ENCODE assay signal across 14 cellular contexts in genomic region chr1:201767339-201767738, GRCh38.
A peak's percentile ranks its signal among the peaks of the same experiment; 100 is the strongest.
DNase-seq lines count a peak whose midpoint lies in the region; ATAC-seq and TF ChIP-seq lines count a peak whose summit lies in the region.
"Had no signal": no experiment of that assay in that cellular context is flagged by ENCODE, and none has a peak within 500 bp of the region (broad histone marks: within the 10 kb centered on the region; RNA-seq: fewer than 3 reads in every experiment).

No MANE protein-coding gene starts in this region.

- H3K9me3 ChIP-seq in heart left ventricle (peaks cover 0 to 19% (median 6%) of the 10 kb centered on the region in 12 donors), right cardiac atrium (ENCODE audit: control insufficient read depth, low read length) (peaks cover 2% of the 10 kb centered on the region), GM23248 (ENCODE audit: low read depth) (no peaks in the 10 kb centered on the region)

- peaks cover 88% of the 10 kb centered on the region for H3K79me2 ChIP-seq in GM23248 (ENCODE audit: insufficient read depth)

- no peaks in the 10 kb centered on the region for H3K27me3 Mint-ChIP-seq in WTC11 (ENCODE audit: low read depth)
- H3K27me3 Mint-ChIP-seq: CD4-positive, alpha-beta T cell had no signal

- CTCF ChIA-PET in WTC11 (lab: Charles Lee), result interaction anchor here (1.2 to 5.2 kb wide), 2 partner anchors 26 to 58 kb away, joined by 5 to 33 read pairs; no protein-coding TSS in a partner anchor

- no peak overlapping the region for H3K9ac ChIP-seq in GM23248

- TF ChIP-seq CTCF in heart left ventricle (IDR thresholded peaks at IDR 0.05), result no peak
- TF ChIP-seq CTCF in WTC11 (IDR thresholded peaks at IDR 0.05), result no peak

- H3K4me3 ChIP-seq in heart left ventricle, result no peak overlapping the region
- H3K4me3 ChIP-seq in right cardiac atrium (ENCODE audit: low read length), result no peak overlapping the region
- H3K4me3 ChIP-seq in GM23248, result no peak overlapping the region
- H3K4me3 ChIP-seq: GM23338 had no signal

- TF ChIP-seq POLR2A in heart left ventricle (IDR thresholded peaks at IDR 0.05), result no peak

- 87 to 97% (median 93%) methylated on average over 6 of the region's 6 CpGs for WGBS in heart left ventricle, 4 donors
- WGBS in right cardiac atrium, result 96% methylated on average over 6 of the region's 6 CpGs
- WGBS in GM23248 (ENCODE audit: low coverage in 1 of 2, low lambda C conversion rate in 2 of 2, missing lambda C conversion rate in 2 of 2), 2 experiments, result 90 to 93% methylated on average over 6 of the region's 6 CpGs

- H3K4me3 Mint-ChIP-seq in WTC11, result no peak overlapping the region
- H3K4me3 Mint-ChIP-seq: CD4-positive, alpha-beta T cell; GM23338 had no signal

- H3F3A ChIP-seq in GM23248 (ENCODE audit: insufficient read depth), result peaks cover 97% of the 10 kb centered on the region

- no peaks in the 10 kb centered on the region for H3K27me3 ChIP-seq in heart left ventricle
- no peaks in the 10 kb centered on the region for H3K27me3 ChIP-seq in right cardiac atrium (ENCODE audit: control insufficient read depth, insufficient read depth)
- H3K27me3 ChIP-seq in GM23248 (replicated peaks; ENCODE audit: insufficient read depth), result no peaks in the 10 kb centered on the region

- H3K9me2 ChIP-seq in GM23248 (ENCODE audit: insufficient read depth), result no peaks in the 10 kb centered on the region

- no peak overlapping the region for H3K4me2 ChIP-seq in GM23248 (ENCODE audit: unreplicated experiment)
- H3K4me2 ChIP-seq: GM23338 had no signal

- H3K27ac ChIP-seq in heart left ventricle, result peak overlapping the region in 7 of 12 donors; percentile 3 to 74 (median 51)
- no peak overlapping the region for H3K27ac ChIP-seq in right cardiac atrium (ENCODE audit: low read length)
- H3K27ac ChIP-seq in GM23248, result peak overlapping the region; percentile 94
- H3K27ac ChIP-seq in substantia nigra (ENCODE audit: low read depth, low read length, poor library complexity, severe bottlenecking), result no peak overlapping the region
- H3K27ac ChIP-seq: C4-2B had no signal

- peaks cover 22% of the 10 kb centered on the region for H3K36me3 Mint-ChIP-seq in WTC11

- peaks cover 23% of the 10 kb centered on the region for H3K9me3 Mint-ChIP-seq in WTC11

- intact Hi-C loops in heart left ventricle (cut with DNase I) (no loop called here), right cardiac atrium (cut with DNase I) (no loop called here)

- H3K27ac Mint-ChIP-seq in WTC11, result no peak overlapping the region
- H3K27ac Mint-ChIP-seq: CD4-positive, alpha-beta T cell; GM23338 had no signal

- peaks cover 14% of the 10 kb centered on the region for H3K4me1 Mint-ChIP-seq in WTC11

- in situ Hi-C loops in GM23248 (cut with MboI), result no loop called here

- H2AFZ ChIP-seq in GM23248, result no peak overlapping the region
- H2AFZ ChIP-seq: GM23338 had no signal

- no peaks in the 10 kb centered on the region for H4K20me1 ChIP-seq in GM23248 (ENCODE audit: insufficient read depth)

- no peak for DNase-seq in heart left ventricle
- DNase-seq in right cardiac atrium, result no peak
- no peak for DNase-seq in GM23248
- no peak for DNase-seq in WTC11 (ENCODE audit: low spot score)
- no peak for DNase-seq in substantia nigra (lab: John Stamatoyannopoulos, UW)
- no peak for DNase-seq in NCI-H187 (lab: John Stamatoyannopoulos, UW)
- DNase-seq: AML-193; Caco-2; CD4-positive, alpha-beta T cell; HCEC 1CT; IMR-90 had no signal

- H3K4me1 ChIP-seq in heart left ventricle (peaks cover 3 to 88% (median 75%) of the 10 kb centered on the region in 12 donors), right cardiac atrium (ENCODE audit: control insufficient read depth, insufficient read depth, low read length) (peaks cover 6% of the 10 kb centered on the region), GM23248 (ENCODE audit: insufficient read depth) (peaks cover 95% of the 10 kb centered on the region)
- H3K4me1 ChIP-seq: Caco-2 had no signal

- H3K36me3 ChIP-seq in heart left ventricle (no peaks in the 10 kb centered on the region), GM23248 (ENCODE audit: low read depth) (peaks cover 9% of the 10 kb centered on the region; the same call in 1 of the 2 replicates)

- POLR2A ChIA-PET in WTC11 (lab: Charles Lee), result no interaction called here

- no peak for ATAC-seq in heart left ventricle
- no peak for ATAC-seq in right cardiac atrium
- no peak for ATAC-seq in WTC11
- no peak for ATAC-seq in HG03175 (IDR thresholded peaks at IDR 0.05; ENCODE audit: unreplicated experiment)
- ATAC-seq: GM23338 had no signal

TF ChIP-seq in WTC11, 78 proteins besides CTCF, POLR2A, EP300 and RAD21:
- no peak for TF ChIP-seq NR1H2 (CRISPR knock-in tag; IDR thresholded peaks at IDR 0.05)
- no peak for TF ChIP-seq E2F1 (CRISPR knock-in tag; IDR thresholded peaks at IDR 0.05)
- peak; percentile 91 for TF ChIP-seq HMGA2 (CRISPR knock-in tag; IDR thresholded peaks at IDR 0.05)

Comparison
In these comparisons a context has a peak if more than half of its experiments do, and no peak if none do; other contexts are left out.
1. H3K27ac ChIP-seq: peak in heart left ventricle (7 of 12) and GM23248 (single experiment); none in right cardiac atrium (single experiment) and substantia nigra (single experiment).